30 cellular contexts compared by ENCODE assay signal in the genomic region with DNA sequence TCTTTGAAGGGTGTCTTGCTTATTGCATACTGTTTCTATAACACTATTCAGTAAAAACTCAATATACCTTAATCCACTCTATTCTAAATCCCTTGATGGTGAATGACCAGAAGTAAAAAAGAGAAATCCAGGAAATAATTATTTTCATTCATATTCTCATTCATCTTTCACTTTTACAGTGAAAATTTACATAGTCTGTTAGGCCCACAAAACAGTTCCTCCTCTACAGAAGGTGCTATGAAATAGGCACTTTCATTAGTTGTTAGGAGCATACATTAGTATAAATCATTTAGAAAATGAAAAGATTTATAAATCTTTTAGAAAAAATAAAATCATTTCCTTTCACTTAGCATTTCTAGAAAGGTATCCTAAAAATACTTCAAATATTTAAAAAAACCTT.
"Had no signal": no experiment of that assay in that cellular context is flagged by ENCODE, and none has a peak within 500 bp of the region (broad histone marks: within the 10 kb centered on the region; RNA-seq: fewer than 3 reads in every experiment).

No MANE protein-coding gene starts in this region.

- H3K27me3 ChIP-seq: adrenal gland, body of pancreas, breast epithelium had no signal

- FAIRE-seq: astrocyte had no signal

- H3K4me1 ChIP-seq: breast epithelium had no signal

- H3K4me3 ChIP-seq: adrenal gland, body of pancreas, breast epithelium, PC-9 had no signal

- H3K36me3 ChIP-seq: adrenal gland, breast epithelium had no signal

- H3K9me3 ChIP-seq: adrenal gland, body of pancreas, breast epithelium had no signal

- ATAC-seq: activated naive CD4-positive, alpha-beta T cell treated with anti-CD3 and anti-CD28 coated beads, Interleukin-2, amount 50 U/mL, for 72 hours; activated T-cell treated with anti-CD3 and anti-CD28 coated beads, Interleukin-2, amount 50 U/mL, for 4 hours; body of pancreas; Right ventricle myocardium inferior had no signal

- H3K27ac ChIP-seq: adrenal gland, body of pancreas, breast epithelium, PC-9, RWPE1, VCaP had no signal

- DNase-seq: activated B cell treated with CpG ODN at 0.5 μM for 24 hours; activated CD4-positive, alpha-beta memory T cell treated with anti-CD3 and anti-CD28 coated beads for 36 hours; activated CD4-positive, alpha-beta T cell treated with anti-CD3 and anti-CD28 coated beads for 4 hours; activated CD4-positive, alpha-beta T cell treated with anti-CD3 and anti-CD28 coated beads, Interleukin-2, amount 50 U/mL, for 1 hour; activated CD4-positive, CD25-positive, alpha-beta regulatory T cell treated with anti-CD3 and anti-CD28 coated beads, Interleukin-2, amount 50 U/mL, for 72 hours; activated CD8-positive, alpha-beta memory T cell treated with anti-CD3 and anti-CD28 coated beads, Interleukin-2, amount 50 U/mL, for 4 hours; activated gamma-delta T cell treated with Interleukin-2 at 50 U/mL for 16 hours; activated naive CD4-positive, alpha-beta T cell treated with anti-CD3 and anti-CD28 coated beads for 36 hours; activated T-cell treated with anti-CD3 and anti-CD28 coated beads for 4 hours; activated T-cell treated with anti-CD3 and anti-CD28 coated beads, Interleukin-2, amount 50 U/mL, for 4 hours; adrenal gland; body of pancreas; KG1; NCI-H1436 treated with DMSO at 0.1 percent for 48 hours; NCI-H187; NCI-H2171 treated with DMSO at 0.1 percent for 48 hours; NCI-H2227 treated with DMSO at 0.1 percent for 48 hours; NCI-H524 treated with DMSO at 0.1 percent for 48 hours; PC-9; SIG-M5; SW 1271; T-helper 1 cell; T-helper 2 cell; T-helper 9 cell had no signal
